Comparison of ENCODE assay signal across 32 cellular contexts in genomic region chr7:100649826-100650565, GRCh38. TPM values are rescaled to one million over a fixed set of nuclear protein-coding genes. Genes with fewer than 3 reads are reported as not detected.
A peak's percentile ranks its signal among the peaks of the same experiment; 100 is the strongest.
DNase-seq lines count a peak whose midpoint lies in the region; ATAC-seq, FAIRE-seq and TF ChIP-seq lines count a peak whose summit lies in the region.
"Had no signal": no experiment of that assay in that cellular context is flagged by ENCODE, and none has a peak within 500 bp of the region (broad histone marks: within the 10 kb centered on the region; RNA-seq: fewer than 3 reads in every experiment).

No MANE protein-coding gene starts in this region.

- no peak for TF ChIP-seq RAD21 in HepG2 (CRISPR knock-in tag; IDR thresholded peaks at IDR 0.05)

- H3K27ac ChIP-seq in HepG2 (ENCODE audit: extremely low read length, insufficient read depth, low read length), result no peak overlapping the region
- H3K27ac ChIP-seq in right lobe of liver, result no peak overlapping the region
- H3K27ac ChIP-seq: heart right ventricle, Peyer's patch, SJCRH30, skin epidermis, tibial nerve had no signal

- no peak overlapping the region for H3K4me3 Mint-ChIP-seq in HFFc6
- H3K4me3 Mint-ChIP-seq: activated naive CD4-positive, alpha-beta T cell treated with anti-CD3 and anti-CD28 coated beads, Interleukin-2, amount 50 U/mL, for 24 hours; activated T-helper 17 cell treated with anti-CD3 and anti-CD28 coated beads, Interleukin-2, amount 50 U/mL, for 72 hours; CD4-positive, alpha-beta memory T cell had no signal

- no peak overlapping the region for H3K27ac Mint-ChIP-seq in HFFc6
- H3K27ac Mint-ChIP-seq: activated naive CD4-positive, alpha-beta T cell treated with anti-CD3 and anti-CD28 coated beads, Interleukin-2, amount 50 U/mL, for 24 hours; activated T-helper 17 cell treated with anti-CD3 and anti-CD28 coated beads, Interleukin-2, amount 50 U/mL, for 72 hours had no signal

- no peak for TF ChIP-seq CTCF in HepG2 (CRISPR knock-in tag; IDR thresholded peaks at IDR 0.05)
- no peak for TF ChIP-seq CTCF in right lobe of liver (IDR thresholded peaks at IDR 0.05)
- no peak for TF ChIP-seq CTCF in fibroblast of the aortic adventitia (IDR thresholded peaks at IDR 0.05; ENCODE audit: insufficient read depth, low read length)
- no peak for TF ChIP-seq CTCF in HFFc6 (IDR thresholded peaks at IDR 0.05)
- TF ChIP-seq CTCF in GM20000 (IDR thresholded peaks at IDR 0.05; ENCODE audit: extremely low read depth, missing control alignments), result no peak

- no peaks in the 10 kb centered on the region for H3K36me3 Mint-ChIP-seq in HFFc6 (ENCODE audit: low read depth)
- H3K36me3 Mint-ChIP-seq: activated naive CD4-positive, alpha-beta T cell treated with anti-CD3 and anti-CD28 coated beads, Interleukin-2, amount 50 U/mL, for 24 hours; CD4-positive, alpha-beta memory T cell had no signal

- DNase-seq in HepG2 (ENCODE audit: low spot score) (no peak), right lobe of liver (no peak), fibroblast of the aortic adventitia (ENCODE audit: low read depth) (peak; percentile 24), HFFc6 (no peak), GM20000 (ENCODE audit: low spot score) (no peak)
- DNase-seq in activated CD8-positive, alpha-beta memory T cell treated with anti-CD3 and anti-CD28 coated beads for 24 hours, result no peak
- DNase-seq: 8988T; activated CD4-positive, alpha-beta T cell treated with anti-CD3 and anti-CD28 coated beads, Interleukin-2, amount 50 U/mL, for 4 hours; activated CD4-positive, CD25-positive, alpha-beta regulatory T cell; activated CD8-positive, alpha-beta memory T cell treated with anti-CD3 and anti-CD28 coated beads, Interleukin-2, amount 50 U/mL, for 48 hours; aorta; CD4-positive, alpha-beta memory T cell; dermis blood vessel endothelial cell; DMS 273 treated with DMSO at 0.1 percent for 48 hours; GOT3; heart right ventricle; left colon; mesenchymal stem cell; NCI-H1092; NCI-H187; NCI-H2171 treated with DMSO at 0.1 percent for 48 hours; NCI-H524; Peyer's patch; SJCRH30 had no signal

- peak; percentile 34 for FAIRE-seq in HepG2 (lab: Jason Lieb, UNC)

- ATAC-seq in HepG2 (peak; percentile 67), right lobe of liver (no peak)
- ATAC-seq: activated T-helper 17 cell treated with anti-CD3 and anti-CD28 coated beads, Interleukin-2, amount 50 U/mL, for 72 hours; heart right ventricle; left colon had no signal

- no peaks in the 10 kb centered on the region for H3K79me2 ChIP-seq in HepG2 (ENCODE audit: insufficient read depth, low read length)

- in situ Hi-C loops in HepG2 (cut with HindIII; ENCODE audit: extremely low pct_ligation_motif_present, low pct_unique_long_range_greater_than_20kb), result no loop called here

- H3K4me1 Mint-ChIP-seq in HFFc6 (ENCODE audit: low read depth), result no peaks in the 10 kb centered on the region

- POLR2A ChIA-PET in HepG2 (lab: Yijun Ruan, JAX), result interaction anchor here (1.0 to 1.7 kb wide), 3 partner anchors 12 to 38 kb away, joined by 4 read pairs; partner anchors contain the start of genes GNB2 and MOSPD3

- H3K4me1 ChIP-seq in HepG2 (ENCODE audit: insufficient read depth, low read length) (peaks cover 14% of the 10 kb centered on the region), right lobe of liver (peaks cover 0 to 4% (median under 1%) of the 10 kb centered on the region in 4 donors)
- H3K4me1 ChIP-seq: heart right ventricle, Peyer's patch, SJCRH30, tibial nerve had no signal

- H3K36me3 ChIP-seq in HepG2 (replicated peaks in 1 of 2; ENCODE audit: control insufficient read depth in 1 of 2, insufficient read depth in 2 of 2, low read length in 2 of 2) (no peaks in the 10 kb centered on the region), right lobe of liver (no peaks in the 10 kb centered on the region)
- H3K36me3 ChIP-seq: heart right ventricle, Peyer's patch, SJCRH30, tibial nerve had no signal

- H2AFZ ChIP-seq in HepG2 (ENCODE audit: low read length), result no peak overlapping the region

- H3K9ac ChIP-seq in HepG2 (ENCODE audit: insufficient read depth, low read depth, low read length), result no peak overlapping the region

- no peak overlapping the region for H3K4me3 ChIP-seq in HepG2 (replicated peaks in 1 of 3; ENCODE audit: insufficient read depth in 1 of 3, low read depth in 2 of 3, low read length in 3 of 3)
- no peak overlapping the region for H3K4me3 ChIP-seq in right lobe of liver
- no peak overlapping the region for H3K4me3 ChIP-seq in fibroblast of the aortic adventitia (ENCODE audit: low read depth, low read length)
- H3K4me3 ChIP-seq: heart right ventricle, Peyer's patch, SJCRH30, skin epidermis, tibial nerve had no signal

- BruUV-seq in HepG2 (replicated peaks; lab: Mats Ljungman, UMichigan), result no TSS peak

- TF ChIP-seq EP300 in HepG2 (IDR thresholded peaks at IDR 0.05; ENCODE audit: low read depth in 2 of 2, low read length in 2 of 2) (no peak), HepG2 (CRISPR knock-in tag; IDR thresholded peaks at IDR 0.05; ENCODE audit: borderline replicate concordance) (no peak)

- H4K20me1 ChIP-seq in HepG2 (ENCODE audit: insufficient read depth, low read length), result no peaks in the 10 kb centered on the region

- CTCF ChIA-PET in HepG2 (lab: Yijun Ruan, JAX; ENCODE audit: low intra/inter-chr PET ratio, low total read pairs), result no interaction called here

- 39% methylated on average over 14 of the region's 15 CpGs for WGBS in HepG2 (ENCODE audit: low lambda C conversion rate)
- WGBS in right lobe of liver (ENCODE audit: insufficient coverage, low coverage, low lambda C conversion rate, missing lambda C conversion rate), result 82% methylated on average over 7 of the region's 15 CpGs

- H3K9me3 Mint-ChIP-seq in HFFc6, result no peaks in the 10 kb centered on the region
- H3K9me3 Mint-ChIP-seq: activated naive CD4-positive, alpha-beta T cell treated with anti-CD3 and anti-CD28 coated beads, Interleukin-2, amount 50 U/mL, for 24 hours; activated T-helper 17 cell treated with anti-CD3 and anti-CD28 coated beads, Interleukin-2, amount 50 U/mL, for 72 hours had no signal

- H3K4me2 ChIP-seq in HepG2 (ENCODE audit: low read depth, low read length), result no peak overlapping the region

- H3K27me3 Mint-ChIP-seq in HFFc6 (ENCODE audit: insufficient read depth), result peaks cover 25% of the 10 kb centered on the region

- H3K27me3 ChIP-seq in HepG2 (ENCODE audit: control insufficient read depth in 1 of 2, insufficient read depth in 2 of 2, low read length in 2 of 2), result peaks cover 5 to 30% of the 10 kb centered on the region in 2 experiments; a peak in 4 of 5 replicates
- no peaks in the 10 kb centered on the region for H3K27me3 ChIP-seq in right lobe of liver
- H3K27me3 ChIP-seq: Peyer's patch had no signal

- no peaks in the 10 kb centered on the region for H3K9me3 ChIP-seq in HepG2 (ENCODE audit: low read length)
- H3K9me3 ChIP-seq in right lobe of liver, result no peaks in the 10 kb centered on the region
- H3K9me3 ChIP-seq: heart right ventricle, Peyer's patch, SJCRH30, tibial nerve had no signal

- intact Hi-C loops in HepG2 (cut with micrococcal nuclease; ENCODE audit: unreplicated experiment), result no loop called here
- intact Hi-C loops in right lobe of liver (cut with DNase I), result no loop called here

- no peak for TF ChIP-seq POLR2A in HepG2 (IDR thresholded peaks at IDR 0.05; ENCODE audit: insufficient read depth in 1 of 2, low read depth in 2 of 2, low read length in 2 of 2)
- TF ChIP-seq POLR2A in right lobe of liver (IDR thresholded peaks at IDR 0.05), result no peak

RNA-seq across cellular contexts. Expression of gene ACTL6B, which starts 6.3 kb away (rescaled TPM):
- total RNA-seq in HepG2 (2016; rRNA removed; fragmentation: Illumina TruSeq; extraction: Trizol) (not detected in 2 replicates), right lobe of liver (not detected), fibroblast of the aortic adventitia (ENCODE audit: low replicate concordance) (not detected in 2 replicates)
- total RNA-seq in HepG2 (2016; cell fraction: cytosol; rRNA removed; fragmentation: Illumina TruSeq; extraction: Trizol; ENCODE audit: low read depth), result not detected in 2 replicates
- total RNA-seq in HepG2 (2016; cell fraction: insoluble cytoplasmic fraction; rRNA removed; fragmentation: Illumina TruSeq; extraction: Trizol), result not detected in 2 replicates
- total RNA-seq in HepG2 (2016; cell fraction: membrane; rRNA removed; fragmentation: Illumina TruSeq; extraction: Trizol), result not detected in 2 replicates
- total RNA-seq in HepG2 (2016; cell fraction: nucleus; rRNA removed; fragmentation: Illumina TruSeq; extraction: Trizol), result not detected in 2 replicates
- not detected in 2 replicates for polyA plus RNA-seq in HepG2 (2011; rRNA removed)
- not detected in 2 replicates for polyA plus RNA-seq in HepG2 (2011; cell fraction: cytosol; rRNA removed)
- polyA plus RNA-seq in HepG2 (2011; cell fraction: nucleus; rRNA removed), result not detected in 2 replicates
- polyA plus RNA-seq in HepG2 (2012), result not detected in 2 replicates
- polyA plus RNA-seq in HepG2 (2016; cell fraction: cytosol; fragmentation: Illumina TruSeq; extraction: Trizol; ENCODE audit: low read depth), result not detected in 2 replicates
- not detected in 2 replicates for polyA plus RNA-seq in HepG2 (2016; cell fraction: insoluble cytoplasmic fraction; fragmentation: Illumina TruSeq; extraction: Trizol; ENCODE audit: low read depth)
- not detected in 2 replicates for polyA plus RNA-seq in HepG2 (2016; cell fraction: membrane; fragmentation: Illumina TruSeq; extraction: Trizol; ENCODE audit: low read depth)
- not detected in 2 replicates for polyA plus RNA-seq in HepG2 (2016; cell fraction: nucleus; fragmentation: Illumina TruSeq; extraction: Trizol; ENCODE audit: insufficient read depth, low read depth)
- not detected in 2 replicates for polyA minus RNA-seq in HepG2 (2011; rRNA and poly(A)+ RNA removed; ENCODE audit: low replicate concordance)
- polyA minus RNA-seq in HepG2 (2011; cell fraction: cytosol; rRNA and poly(A)+ RNA removed), result not detected in 2 replicates
- not detected in 2 replicates for polyA minus RNA-seq in HepG2 (2011; cell fraction: nucleus; rRNA and poly(A)+ RNA removed)
- total RNA-seq in HFFc6 (2021; fragmentation: NEBNext Ultra II Directional; extraction: Animal tissue kit (Norgen Biotek cat#: 25700)), result not detected
- total RNA-seq: activated T-helper 17 cell treated with anti-CD3 and anti-CD28 coated beads, Interleukin-2, amount 50 U/mL, for 72 hours; aorta; cardiac septum; CD4-positive, alpha-beta memory T cell; dermis blood vessel endothelial cell; heart right ventricle; LHCN-M2; myocyte; omental fat pad; Peyer's patch; SJCRH30; tibial nerve had no signal
- polyA plus RNA-seq: aorta; CD4-positive, alpha-beta memory T cell; heart right ventricle had no signal

RNA-seq across cellular contexts. Expression of gene TFR2, which starts 8.6 kb away (rescaled TPM):
- total RNA-seq in HepG2 (2016; rRNA removed; fragmentation: Illumina TruSeq; extraction: Trizol), result 12.5 and 36.9 TPM in 2 replicates
- total RNA-seq in HepG2 (2016; cell fraction: cytosol; rRNA removed; fragmentation: Illumina TruSeq; extraction: Trizol; ENCODE audit: low read depth), result 3.4 and 5.6 TPM in 2 replicates
- total RNA-seq in HepG2 (2016; cell fraction: insoluble cytoplasmic fraction; rRNA removed; fragmentation: Illumina TruSeq; extraction: Trizol), result 10.1 and 35.7 TPM in 2 replicates
- 8.2 and 10.4 TPM in 2 replicates for total RNA-seq in HepG2 (2016; cell fraction: membrane; rRNA removed; fragmentation: Illumina TruSeq; extraction: Trizol)
- total RNA-seq in HepG2 (2016; cell fraction: nucleus; rRNA removed; fragmentation: Illumina TruSeq; extraction: Trizol), result 34.2 and 34.9 TPM in 2 replicates
- polyA plus RNA-seq in HepG2 (2011; rRNA removed), result 64.2 and 122 TPM in 2 replicates
- 55.9 and 57.8 TPM in 2 replicates for polyA plus RNA-seq in HepG2 (2011; cell fraction: cytosol; rRNA removed)
- 182 and 193 TPM in 2 replicates for polyA plus RNA-seq in HepG2 (2011; cell fraction: nucleus; rRNA removed)
- 111 and 151 TPM in 2 replicates for polyA plus RNA-seq in HepG2 (2012)
- 4.2 and 4.6 TPM in 2 replicates for polyA plus RNA-seq in HepG2 (2016; cell fraction: cytosol; fragmentation: Illumina TruSeq; extraction: Trizol; ENCODE audit: low read depth)
- 11.4 and 13.6 TPM in 2 replicates for polyA plus RNA-seq in HepG2 (2016; cell fraction: insoluble cytoplasmic fraction; fragmentation: Illumina TruSeq; extraction: Trizol; ENCODE audit: low read depth)
- 6.6 and 6.9 TPM in 2 replicates for polyA plus RNA-seq in HepG2 (2016; cell fraction: membrane; fragmentation: Illumina TruSeq; extraction: Trizol; ENCODE audit: low read depth)
- polyA plus RNA-seq in HepG2 (2016; cell fraction: nucleus; fragmentation: Illumina TruSeq; extraction: Trizol; ENCODE audit: insufficient read depth, low read depth), result 79.8 and 81.7 TPM in 2 replicates
- polyA minus RNA-seq in HepG2 (2011; rRNA and poly(A)+ RNA removed; ENCODE audit: low replicate concordance), result 17.0 and 39.6 TPM in 2 replicates
- polyA minus RNA-seq in HepG2 (2011; cell fraction: cytosol; rRNA and poly(A)+ RNA removed), result 14.2 and 31.8 TPM in 2 replicates
- polyA minus RNA-seq in HepG2 (2011; cell fraction: nucleus; rRNA and poly(A)+ RNA removed), result 27.4 and 31.8 TPM in 2 replicates
- 100 to 1,000 TPM; 413 to 669 (median 501) TPM for total RNA-seq in right lobe of liver
- total RNA-seq in fibroblast of the aortic adventitia (ENCODE audit: low replicate concordance), result 0.08 and 1.2 TPM in 2 replicates
- total RNA-seq in HFFc6 (2021; fragmentation: NEBNext Ultra II Directional; extraction: Animal tissue kit (Norgen Biotek cat#: 25700)), result 1 to 10 TPM in 1 of 6 experiments, under 1 TPM in 3, not detected in 2; 0.16 to 1.1 (median 0.27) TPM
- total RNA-seq: myocyte, SJCRH30 had no signal
- polyA plus RNA-seq: aorta had no signal

RNA-seq across cellular contexts. Expression of gene GNB2, which starts 23.5 kb away (rescaled TPM):
- 48.3 and 64.3 TPM in 2 replicates for total RNA-seq in HepG2 (2016; rRNA removed; fragmentation: Illumina TruSeq; extraction: Trizol)
- total RNA-seq in HepG2 (2016; cell fraction: cytosol; rRNA removed; fragmentation: Illumina TruSeq; extraction: Trizol; ENCODE audit: low read depth), result 84.0 and 90.3 TPM in 2 replicates
- 51.7 and 55.9 TPM in 2 replicates for total RNA-seq in HepG2 (2016; cell fraction: insoluble cytoplasmic fraction; rRNA removed; fragmentation: Illumina TruSeq; extraction: Trizol)
- 95.7 and 129 TPM in 2 replicates for total RNA-seq in HepG2 (2016; cell fraction: membrane; rRNA removed; fragmentation: Illumina TruSeq; extraction: Trizol)
- total RNA-seq in HepG2 (2016; cell fraction: nucleus; rRNA removed; fragmentation: Illumina TruSeq; extraction: Trizol), result 30.4 and 32.6 TPM in 2 replicates
- polyA plus RNA-seq in HepG2 (2011; rRNA removed), result 67.1 and 82.0 TPM in 2 replicates
- 69.6 and 88.5 TPM in 2 replicates for polyA plus RNA-seq in HepG2 (2011; cell fraction: cytosol; rRNA removed)
- polyA plus RNA-seq in HepG2 (2011; cell fraction: nucleus; rRNA removed), result 82.9 and 91.9 TPM in 2 replicates
- polyA plus RNA-seq in HepG2 (2012), result 80.2 and 110 TPM in 2 replicates
- 141 and 174 TPM in 2 replicates for polyA plus RNA-seq in HepG2 (2016; cell fraction: cytosol; fragmentation: Illumina TruSeq; extraction: Trizol; ENCODE audit: low read depth)
- 105 and 126 TPM in 2 replicates for polyA plus RNA-seq in HepG2 (2016; cell fraction: insoluble cytoplasmic fraction; fragmentation: Illumina TruSeq; extraction: Trizol; ENCODE audit: low read depth)
- 137 and 159 TPM in 2 replicates for polyA plus RNA-seq in HepG2 (2016; cell fraction: membrane; fragmentation: Illumina TruSeq; extraction: Trizol; ENCODE audit: low read depth)
- 84.9 and 92.0 TPM in 2 replicates for polyA plus RNA-seq in HepG2 (2016; cell fraction: nucleus; fragmentation: Illumina TruSeq; extraction: Trizol; ENCODE audit: insufficient read depth, low read depth)
- polyA minus RNA-seq in HepG2 (2011; rRNA and poly(A)+ RNA removed; ENCODE audit: low replicate concordance), result 104 and 125 TPM in 2 replicates
- polyA minus RNA-seq in HepG2 (2011; cell fraction: cytosol; rRNA and poly(A)+ RNA removed), result 35.2 and 43.4 TPM in 2 replicates
- polyA minus RNA-seq in HepG2 (2011; cell fraction: nucleus; rRNA and poly(A)+ RNA removed), result 10.0 and 11.4 TPM in 2 replicates
- 100 to 1,000 TPM in 3 of 6 experiments, 10 to 100 TPM in 3; 75.6 to 133 (median 106) TPM for total RNA-seq in right lobe of liver
- 38.5 and 89.1 TPM in 2 replicates for total RNA-seq in fibroblast of the aortic adventitia (ENCODE audit: low replicate concordance)
- 100 to 1,000 TPM; 301 to 369 (median 322) TPM for total RNA-seq in HFFc6 (2021; fragmentation: NEBNext Ultra II Directional; extraction: Animal tissue kit (Norgen Biotek cat#: 25700))

RNA-seq across cellular contexts. Expression of gene MOSPD3, which starts 37.7 kb away (rescaled TPM):
- total RNA-seq in HepG2 (2016; rRNA removed; fragmentation: Illumina TruSeq; extraction: Trizol) (6.1 and 7.6 TPM in 2 replicates), right lobe of liver (10 to 100 TPM in 5 of 6 experiments, 1 to 10 TPM in 1; 8.6 to 19.3 (median 13.9) TPM), fibroblast of the aortic adventitia (ENCODE audit: low replicate concordance) (1.8 and 11.4 TPM in 2 replicates)
- total RNA-seq in HepG2 (2016; cell fraction: cytosol; rRNA removed; fragmentation: Illumina TruSeq; extraction: Trizol; ENCODE audit: low read depth), result 12.3 and 20.4 TPM in 2 replicates
- 4.0 and 7.0 TPM in 2 replicates for total RNA-seq in HepG2 (2016; cell fraction: insoluble cytoplasmic fraction; rRNA removed; fragmentation: Illumina TruSeq; extraction: Trizol)
- total RNA-seq in HepG2 (2016; cell fraction: membrane; rRNA removed; fragmentation: Illumina TruSeq; extraction: Trizol), result 15.9 and 22.1 TPM in 2 replicates
- total RNA-seq in HepG2 (2016; cell fraction: nucleus; rRNA removed; fragmentation: Illumina TruSeq; extraction: Trizol), result 4.2 and 6.2 TPM in 2 replicates
- polyA plus RNA-seq in HepG2 (2011; rRNA removed), result 8.6 and 8.8 TPM in 2 replicates
- polyA plus RNA-seq in HepG2 (2011; cell fraction: cytosol; rRNA removed), result 3.9 and 6.3 TPM in 2 replicates
- 21.4 and 23.3 TPM in 2 replicates for polyA plus RNA-seq in HepG2 (2011; cell fraction: nucleus; rRNA removed)
- polyA plus RNA-seq in HepG2 (2012), result 7.9 and 11.0 TPM in 2 replicates
- polyA plus RNA-seq in HepG2 (2016; cell fraction: cytosol; fragmentation: Illumina TruSeq; extraction: Trizol; ENCODE audit: low read depth), result 45.9 and 64.3 TPM in 2 replicates
- 15.6 and 23.4 TPM in 2 replicates for polyA plus RNA-seq in HepG2 (2016; cell fraction: insoluble cytoplasmic fraction; fragmentation: Illumina TruSeq; extraction: Trizol; ENCODE audit: low read depth)
- 47.5 and 59.2 TPM in 2 replicates for polyA plus RNA-seq in HepG2 (2016; cell fraction: membrane; fragmentation: Illumina TruSeq; extraction: Trizol; ENCODE audit: low read depth)
- polyA plus RNA-seq in HepG2 (2016; cell fraction: nucleus; fragmentation: Illumina TruSeq; extraction: Trizol; ENCODE audit: insufficient read depth, low read depth), result 17.4 and 18.3 TPM in 2 replicates
- 3.9 and 4.7 TPM in 2 replicates for polyA minus RNA-seq in HepG2 (2011; rRNA and poly(A)+ RNA removed; ENCODE audit: low replicate concordance)
- 1.7 and 2.4 TPM in 2 replicates for polyA minus RNA-seq in HepG2 (2011; cell fraction: cytosol; rRNA and poly(A)+ RNA removed)
- 4.5 and 5.2 TPM in 2 replicates for polyA minus RNA-seq in HepG2 (2011; cell fraction: nucleus; rRNA and poly(A)+ RNA removed)
- total RNA-seq in HFFc6 (2021; fragmentation: NEBNext Ultra II Directional; extraction: Animal tissue kit (Norgen Biotek cat#: 25700)), result 10 to 100 TPM; 14.6 to 19.0 (median 17.4) TPM

RNA-seq across cellular contexts. Expression of gene GIGYF1, which starts 44.1 kb away (rescaled TPM):
- total RNA-seq in HepG2 (2016; rRNA removed; fragmentation: Illumina TruSeq; extraction: Trizol) (6.4 and 16.1 TPM in 2 replicates), right lobe of liver (10 to 100 TPM in 4 of 6 experiments, 1 to 10 TPM in 2; 6.6 to 25.1 (median 15.5) TPM), fibroblast of the aortic adventitia (ENCODE audit: low replicate concordance) (20.7 and 39.1 TPM in 2 replicates)
- total RNA-seq in HepG2 (2016; cell fraction: cytosol; rRNA removed; fragmentation: Illumina TruSeq; extraction: Trizol; ENCODE audit: low read depth), result 1.1 TPM in 2 replicates
- total RNA-seq in HepG2 (2016; cell fraction: insoluble cytoplasmic fraction; rRNA removed; fragmentation: Illumina TruSeq; extraction: Trizol), result 5.2 and 15.6 TPM in 2 replicates
- total RNA-seq in HepG2 (2016; cell fraction: membrane; rRNA removed; fragmentation: Illumina TruSeq; extraction: Trizol), result 2.5 and 3.1 TPM in 2 replicates
- 20.9 and 26.7 TPM in 2 replicates for total RNA-seq in HepG2 (2016; cell fraction: nucleus; rRNA removed; fragmentation: Illumina TruSeq; extraction: Trizol)
- polyA plus RNA-seq in HepG2 (2011; rRNA removed), result 7.6 and 10.2 TPM in 2 replicates
- 2.9 and 4.4 TPM in 2 replicates for polyA plus RNA-seq in HepG2 (2011; cell fraction: cytosol; rRNA removed)
- polyA plus RNA-seq in HepG2 (2011; cell fraction: nucleus; rRNA removed), result 109 and 136 TPM in 2 replicates
- 14.6 and 15.7 TPM in 2 replicates for polyA plus RNA-seq in HepG2 (2012)
- polyA plus RNA-seq in HepG2 (2016; cell fraction: cytosol; fragmentation: Illumina TruSeq; extraction: Trizol; ENCODE audit: low read depth), result 0.49 and 0.50 TPM in 2 replicates
- 4.7 and 6.6 TPM in 2 replicates for polyA plus RNA-seq in HepG2 (2016; cell fraction: insoluble cytoplasmic fraction; fragmentation: Illumina TruSeq; extraction: Trizol; ENCODE audit: low read depth)
- polyA plus RNA-seq in HepG2 (2016; cell fraction: membrane; fragmentation: Illumina TruSeq; extraction: Trizol; ENCODE audit: low read depth), result 1.2 and 1.8 TPM in 2 replicates
- polyA plus RNA-seq in HepG2 (2016; cell fraction: nucleus; fragmentation: Illumina TruSeq; extraction: Trizol; ENCODE audit: insufficient read depth, low read depth), result 82.9 and 91.2 TPM in 2 replicates
- 10.8 and 12.0 TPM in 2 replicates for polyA minus RNA-seq in HepG2 (2011; rRNA and poly(A)+ RNA removed; ENCODE audit: low replicate concordance)
- 5.3 and 5.8 TPM in 2 replicates for polyA minus RNA-seq in HepG2 (2011; cell fraction: cytosol; rRNA and poly(A)+ RNA removed)
- 29.1 and 35.3 TPM in 2 replicates for polyA minus RNA-seq in HepG2 (2011; cell fraction: nucleus; rRNA and poly(A)+ RNA removed)
- 10 to 100 TPM; 17.7 to 21.8 (median 19.2) TPM for total RNA-seq in HFFc6 (2021; fragmentation: NEBNext Ultra II Directional; extraction: Animal tissue kit (Norgen Biotek cat#: 25700))
